23 cellular contexts compared by ENCODE assay signal in the genomic region with DNA sequence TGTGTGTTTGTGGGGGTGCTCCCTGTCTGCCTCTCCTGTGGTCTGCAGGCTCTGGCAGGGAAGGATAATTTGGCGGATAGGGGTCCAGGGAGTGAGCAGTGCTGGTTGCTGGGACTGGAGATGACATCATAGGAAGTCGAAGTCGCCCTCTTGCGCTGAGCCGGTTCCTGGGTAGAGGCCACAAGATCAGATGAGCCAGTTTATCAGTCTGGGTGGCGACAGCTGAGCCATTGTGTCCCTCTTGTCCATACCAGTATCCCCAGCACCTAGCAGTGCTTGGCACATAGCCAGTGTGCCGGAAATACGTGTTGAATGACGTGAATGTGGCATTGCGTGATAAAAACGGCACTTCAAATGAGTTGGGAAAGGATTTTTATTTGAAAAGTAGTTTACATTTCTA. TPM values are rescaled to one million over a fixed set of nuclear protein-coding genes. Genes with fewer than 3 reads are reported as not detected.
DNase-seq lines count a peak whose midpoint lies in the region; ATAC-seq and TF ChIP-seq lines count a peak whose summit lies in the region.
"Had no signal": no experiment of that assay in that cellular context is flagged by ENCODE, and none has a peak within 500 bp of the region (broad histone marks: within the 10 kb centered on the region; RNA-seq: fewer than 3 reads in every experiment).

No MANE protein-coding gene starts in this region.

- H2AFZ ChIP-seq in OCI-LY7 (ENCODE audit: low read length) = peak overlapping the region; percentile 77; the same call in 1 of the 2 replicates

- POLR2A ChIA-PET in OCI-LY7 (lab: Charles Lee) = interaction anchor here (0.9 to 1.5 kb wide), 4 partner anchors 13 to 291 kb away, joined by 3 to 4 read pairs (median 3); no protein-coding TSS in a partner anchor

- H3K4me2 ChIP-seq in OCI-LY7 (ENCODE audit: low read length) = peak overlapping the region; percentile 56

- peaks cover 63% of the 10 kb centered on the region for H3K4me1 ChIP-seq in OCI-LY7 (ENCODE audit: insufficient read depth, low read length, poor library complexity, severe bottlenecking)
- H3K4me1 ChIP-seq: left lung had no signal

- H3K36me3 ChIP-seq in OCI-LY7 (ENCODE audit: insufficient read depth, low read length) = no peaks in the 10 kb centered on the region
- H3K36me3 ChIP-seq: left lung, thoracic aorta had no signal

- ATAC-seq in HG02571 (IDR thresholded peaks at IDR 0.05; ENCODE audit: unreplicated experiment) = no peak
- ATAC-seq: activated CD4-positive, CD25-positive, alpha-beta regulatory T cell treated with anti-CD3 and anti-CD28 coated beads, Interleukin-2, amount 50 U/mL, for 24 hours; activated CD8-positive, alpha-beta T cell treated with anti-CD3 and anti-CD28 coated beads, Interleukin-2, amount 10 ng/mL, durations not matched to agents 7 days and 5 days; body of pancreas; effector memory CD8-positive, alpha-beta T cell; HCT116; left lung; stimulated activated memory B cell treated with anti-CD40 and anti-IgM and Interleukin-4, amounts not matched to agents 10 μg/mL and 1 μg/mL and 100 μg/mL, for 72 hours had no signal

- CTCF ChIA-PET in OCI-LY7 (lab: Charles Lee; ENCODE audit: unreplicated experiment) = no interaction called here

- peak overlapping the region; percentile 50 for H3K4me3 ChIP-seq in OCI-LY7 (ENCODE audit: low read depth, low read length, poor library complexity, severe bottlenecking)
- H3K4me3 ChIP-seq: body of pancreas, left lung, thoracic aorta had no signal

- intact Hi-C loops in OCI-LY7 (cut with micrococcal nuclease; ENCODE audit: unreplicated experiment) = loop anchor here (5.0 to 10.0 kb wide), 2 partner anchors 80 to 373 kb away; a partner anchor contains a TSS

- peaks cover 6% of the 10 kb centered on the region; the same call in 1 of the 2 replicates for H3K79me2 ChIP-seq in OCI-LY7 (ENCODE audit: insufficient read depth, low read depth, low read length)

- H4K20me1 ChIP-seq in OCI-LY7 (ENCODE audit: insufficient read depth, low read length) = no peaks in the 10 kb centered on the region

- peak; percentile 0 for DNase-seq in DMS53 treated with DMSO at 0.1 percent for 48 hours (lab: John Stamatoyannopoulos, UW; ENCODE audit: unreplicated experiment)
- DNase-seq in OCI-LY7 (ENCODE audit: low spot score) = no peak
- peak; percentile 55 for DNase-seq in cerebellar cortex (ENCODE audit: low spot score)
- peak; percentile 11 for DNase-seq in pulmonary artery endothelial cell (ENCODE audit: low read depth, low spot score)
- no peak for DNase-seq in stimulated activated CD4-positive, alpha-beta T cell treated with anti-CD3 and anti-CD28 coated beads, Interleukin-4, amount 100 ng/mL, for 24 hours
- no peak for DNase-seq in DMS153 (lab: John Stamatoyannopoulos, UW)
- DNase-seq: activated CD8-positive, alpha-beta T cell treated with anti-CD3 and anti-CD28 coated beads, Interleukin-2, amount 10 ng/mL, durations not matched to agents 7 days and 5 days; activated gamma-delta T cell treated with Interleukin-2 at 50 U/mL for 16 hours; activated T-cell treated with anti-CD3 and anti-CD28 coated beads for 4 hours; body of pancreas; effector memory CD8-positive, alpha-beta T cell; foreskin melanocyte; immature natural killer cell; left lung; NCI-H1092; NCI-H1930 had no signal

- no peaks in the 10 kb centered on the region for H3K9me2 ChIP-seq in OCI-LY7 (ENCODE audit: insufficient read depth, low read length)

- H3K27ac ChIP-seq in OCI-LY7 (ENCODE audit: low read depth, low read length, poor library complexity, severe bottlenecking) = peak overlapping the region; percentile 91
- H3K27ac ChIP-seq: body of pancreas, left lung, thoracic aorta had no signal

- no peaks in the 10 kb centered on the region for H3K9me3 ChIP-seq in OCI-LY7 (ENCODE audit: low read length)
- H3K9me3 ChIP-seq: body of pancreas, left lung, thoracic aorta had no signal

- TF ChIP-seq CTCF in OCI-LY7 (conservative IDR thresholded peaks at IDR 0.05; ENCODE audit: low read length) = no peak

- no TSS peak for BruUV-seq in OCI-LY7 (replicated peaks; lab: Mats Ljungman, UMichigan)

RNA-seq across cellular contexts. Expression of a gene that starts 9.8 kb away (rescaled TPM):
- 1.8 and 3.9 TPM in 2 replicates for total RNA-seq in OCI-LY7 (2014; rRNA removed; shearing (Covaris generic))
- 0.67 and 1.2 TPM in 2 replicates for total RNA-seq in OCI-LY7 (2022)
- total RNA-seq in pulmonary artery endothelial cell = not detected in 2 replicates
- total RNA-seq: activated CD8-positive, alpha-beta T cell treated with anti-CD3 and anti-CD28 coated beads, Interleukin-2, amount 10 ng/mL, durations not matched to agents 7 days and 5 days; body of pancreas; left lung; mucosa of gallbladder; posterior vena cava; thoracic aorta had no signal

Comparison
In these comparisons a context has a peak if more than half of its experiments do, and no peak if none do; other contexts are left out.
1. DNase-seq: peak in DMS53 treated with DMSO at 0.1 percent for 48 hours (single experiment), cerebellar cortex (single experiment) and pulmonary artery endothelial cell (single experiment); none in OCI-LY7 (single experiment), stimulated activated CD4-positive, alpha-beta T cell treated with anti-CD3 and anti-CD28 coated beads, Interleukin-4, amount 100 ng/mL, for 24 hours (single experiment) and DMS153 (single experiment).